15 cellular contexts compared by ENCODE assay signal in the genomic region with DNA sequence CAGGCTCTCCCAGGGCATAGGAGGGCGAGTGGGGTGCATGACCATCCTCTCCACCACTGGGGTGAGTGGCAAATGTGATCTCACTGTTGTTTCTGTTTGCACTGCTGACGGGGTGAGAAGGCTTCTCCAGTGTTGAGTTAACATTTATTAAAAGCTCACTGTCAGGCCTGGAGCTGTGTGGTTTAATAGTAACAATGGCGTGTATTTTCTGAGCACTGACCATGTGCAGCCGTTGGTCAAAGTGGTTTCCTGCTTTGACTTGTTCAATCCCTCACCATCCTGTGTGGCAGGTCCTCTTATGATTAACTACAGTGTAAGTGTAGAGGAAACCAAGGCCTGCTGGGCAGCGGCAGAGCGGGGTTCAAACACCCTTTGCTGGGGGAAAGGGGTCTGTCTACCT. TPM values are rescaled to one million over a fixed set of nuclear protein-coding genes. Genes with fewer than 3 reads are reported as not detected.
DNase-seq lines count a peak whose midpoint lies in the region; ATAC-seq, FAIRE-seq and TF ChIP-seq lines count a peak whose summit lies in the region.
"Had no signal": no experiment of that assay in that cellular context is flagged by ENCODE, and none has a peak within 500 bp of the region (broad histone marks: within the 10 kb centered on the region; RNA-seq: fewer than 3 reads in every experiment).

No MANE protein-coding gene starts in this region.

- H3K4me1 Mint-ChIP-seq in stimulated activated naive CD8-positive, alpha-beta T cell treated with anti-CD3 and anti-CD28 coated beads, Interleukin-15, Interleukin-2, amounts not matched to agents 100 ng/mL and 50 ng/mL, for 24 hours (ENCODE audit: low read depth): peaks cover 23% of the 10 kb centered on the region
- peaks cover 32% of the 10 kb centered on the region for H3K4me1 Mint-ChIP-seq in stimulated activated naive CD8-positive, alpha-beta T cell treated with anti-CD3 and anti-CD28 coated beads, Interleukin-15, amount 100 ng/mL, for 72 hours
- H3K4me1 Mint-ChIP-seq in stimulated activated effector memory CD8-positive, alpha-beta T cell treated with anti-CD3 and anti-CD28 coated beads, Interleukin-12 subunit alpha, Interleukin-12 subunit beta, amount 100 ng/mL, for 72 hours: peaks cover 20% of the 10 kb centered on the region

- no peak for FAIRE-seq in pancreas (lab: Jason Lieb, UNC)
- FAIRE-seq: endothelial cell of umbilical vein, HepG2 had no signal

- H3K9me3 Mint-ChIP-seq in stimulated activated naive CD8-positive, alpha-beta T cell treated with anti-CD3 and anti-CD28 coated beads, Interleukin-15, Interleukin-2, amounts not matched to agents 100 ng/mL and 50 ng/mL, for 24 hours: no peaks in the 10 kb centered on the region
- no peaks in the 10 kb centered on the region for H3K9me3 Mint-ChIP-seq in stimulated activated naive CD8-positive, alpha-beta T cell treated with anti-CD3 and anti-CD28 coated beads, Interleukin-15, amount 100 ng/mL, for 72 hours
- no peaks in the 10 kb centered on the region for H3K9me3 Mint-ChIP-seq in stimulated activated effector memory CD8-positive, alpha-beta T cell treated with anti-CD3 and anti-CD28 coated beads, Interleukin-12 subunit alpha, Interleukin-12 subunit beta, amount 100 ng/mL, for 72 hours
- H3K9me3 Mint-ChIP-seq: T-cell had no signal

- peaks cover 0 to 15% (median 7%) of the 10 kb centered on the region in 4 donors for H3K36me3 ChIP-seq in esophagus muscularis mucosa
- no peaks in the 10 kb centered on the region for H3K36me3 ChIP-seq in pancreas

- 79% methylated on average over 6 of the region's 6 CpGs for WGBS in esophagus muscularis mucosa
- WGBS in pancreas, 2 donors: 83 to 86% methylated on average over 6 of the region's 6 CpGs

- no peaks in the 10 kb centered on the region for H3K9me3 ChIP-seq in esophagus muscularis mucosa
- no peaks in the 10 kb centered on the region for H3K9me3 ChIP-seq in pancreas

- TF ChIP-seq CTCF in esophagus muscularis mucosa (IDR thresholded peaks at IDR 0.05) (no peak), pancreas (IDR thresholded peaks at IDR 0.05) (no peak)

- H3K27me3 Mint-ChIP-seq in stimulated activated naive CD8-positive, alpha-beta T cell treated with anti-CD3 and anti-CD28 coated beads, Interleukin-15, Interleukin-2, amounts not matched to agents 100 ng/mL and 50 ng/mL, for 24 hours: peaks cover 34% of the 10 kb centered on the region
- peaks cover 76% of the 10 kb centered on the region for H3K27me3 Mint-ChIP-seq in stimulated activated naive CD8-positive, alpha-beta T cell treated with anti-CD3 and anti-CD28 coated beads, Interleukin-15, amount 100 ng/mL, for 72 hours

- TF ChIP-seq EP300 in esophagus muscularis mucosa (IDR thresholded peaks at IDR 0.05): no peak

- H3K36me3 Mint-ChIP-seq in stimulated activated naive CD8-positive, alpha-beta T cell treated with anti-CD3 and anti-CD28 coated beads, Interleukin-15, Interleukin-2, amounts not matched to agents 100 ng/mL and 50 ng/mL, for 24 hours (ENCODE audit: low read depth): no peaks in the 10 kb centered on the region
- no peaks in the 10 kb centered on the region for H3K36me3 Mint-ChIP-seq in stimulated activated effector memory CD8-positive, alpha-beta T cell treated with anti-CD3 and anti-CD28 coated beads, Interleukin-12 subunit alpha, Interleukin-12 subunit beta, amount 100 ng/mL, for 72 hours
- H3K36me3 Mint-ChIP-seq: T-cell had no signal

- TF ChIP-seq POLR2A in esophagus muscularis mucosa (IDR thresholded peaks at IDR 0.05; ENCODE audit: low read depth): no peak

- intact Hi-C loops in esophagus muscularis mucosa (cut with DNase I) (loop anchor here (5.0 kb wide), 1 partner anchor 54 kb away; no protein-coding TSS in a partner anchor), pancreas (cut with DNase I) (no loop called here)

- H3K27me3 ChIP-seq in esophagus muscularis mucosa: peaks cover 0 to 7% (median 0%) of the 10 kb centered on the region in 4 donors
- H3K27me3 ChIP-seq in pancreas: no peaks in the 10 kb centered on the region

- H3K4me3 Mint-ChIP-seq in stimulated activated naive CD8-positive, alpha-beta T cell treated with anti-CD3 and anti-CD28 coated beads, Interleukin-15, Interleukin-2, amounts not matched to agents 100 ng/mL and 50 ng/mL, for 24 hours: no peak overlapping the region
- no peak overlapping the region for H3K4me3 Mint-ChIP-seq in stimulated activated naive CD8-positive, alpha-beta T cell treated with anti-CD3 and anti-CD28 coated beads, Interleukin-15, amount 100 ng/mL, for 72 hours
- H3K4me3 Mint-ChIP-seq in stimulated activated effector memory CD8-positive, alpha-beta T cell treated with anti-CD3 and anti-CD28 coated beads, Interleukin-12 subunit alpha, Interleukin-12 subunit beta, amount 100 ng/mL, for 72 hours: no peak overlapping the region
- H3K4me3 Mint-ChIP-seq: T-cell had no signal

- H3K4me1 ChIP-seq in esophagus muscularis mucosa: peaks cover 77 to 93% (median 83%) of the 10 kb centered on the region in 4 donors
- H3K4me1 ChIP-seq in pancreas: peaks cover 0 to 6% (median 0%) of the 10 kb centered on the region in 3 donors

- no peak for DNase-seq in stimulated activated naive CD8-positive, alpha-beta T cell treated with anti-CD3 and anti-CD28 coated beads, Interleukin-15, amount 100 ng/mL, for 72 hours
- DNase-seq in esophagus muscularis mucosa (ENCODE audit: extremely low spot score) (no peak), NCI-H1417 (lab: John Stamatoyannopoulos, UW) (no peak), mucosa of gallbladder (ENCODE audit: low spot score) (no peak), pancreas (no peak)
- no peak for DNase-seq in stimulated activated effector memory CD8-positive, alpha-beta T cell treated with anti-CD3 and anti-CD28 coated beads, Interleukin-12 subunit alpha, Interleukin-12 subunit beta, amount 100 ng/mL, for 72 hours (ENCODE audit: low spot score in 2 of 2)
- DNase-seq: amniotic stem cell, kidney glomerular epithelial cell, NCI-H2227 treated with DMSO at 0.1 percent for 48 hours had no signal

- peak overlapping the region; percentile 26 for H3K27ac Mint-ChIP-seq in stimulated activated naive CD8-positive, alpha-beta T cell treated with anti-CD3 and anti-CD28 coated beads, Interleukin-15, Interleukin-2, amounts not matched to agents 100 ng/mL and 50 ng/mL, for 24 hours
- no peak overlapping the region for H3K27ac Mint-ChIP-seq in stimulated activated naive CD8-positive, alpha-beta T cell treated with anti-CD3 and anti-CD28 coated beads, Interleukin-15, amount 100 ng/mL, for 72 hours
- no peak overlapping the region for H3K27ac Mint-ChIP-seq in stimulated activated effector memory CD8-positive, alpha-beta T cell treated with anti-CD3 and anti-CD28 coated beads, Interleukin-12 subunit alpha, Interleukin-12 subunit beta, amount 100 ng/mL, for 72 hours
- H3K27ac Mint-ChIP-seq: T-cell had no signal

- H3K4me3 ChIP-seq in esophagus muscularis mucosa: no peak overlapping the region
- no peak overlapping the region for H3K4me3 ChIP-seq in pancreas

- no peak for ATAC-seq in stimulated activated naive CD8-positive, alpha-beta T cell treated with anti-CD3 and anti-CD28 coated beads, Interleukin-15, amount 100 ng/mL, for 72 hours
- peak; percentile 39 for ATAC-seq in HG03108 (IDR thresholded peaks at IDR 0.05; ENCODE audit: unreplicated experiment)
- ATAC-seq in stimulated activated effector memory CD8-positive, alpha-beta T cell treated with anti-CD3 and anti-CD28 coated beads, Interleukin-12 subunit alpha, Interleukin-12 subunit beta, amount 100 ng/mL, for 72 hours: no peak
- no peak for ATAC-seq in pancreas
- ATAC-seq: HepG2, T-cell had no signal

- H3K27ac ChIP-seq in esophagus muscularis mucosa (replicated peaks in 1 of 4): peak overlapping the region; percentile 94 to 99 (median 97)
- no peak overlapping the region for H3K27ac ChIP-seq in pancreas

RNA-seq across cellular contexts. Expression of a gene that starts 4.4 kb away (rescaled TPM):
- total RNA-seq in esophagus muscularis mucosa (10 to 100 TPM; 77.7 to 81.8 (median 79.1) TPM), mucosa of gallbladder (8.7 TPM), pancreas (1 to 10 TPM; 2.7 to 8.6 (median 3.4) TPM)
- 10 to 100 TPM in 1 of 2 donors, 1 to 10 TPM in 1; 7.1 to 13.2 TPM for polyA plus RNA-seq in pancreas
- total RNA-seq: activated CD8-positive, alpha-beta memory T cell treated with anti-CD3 and anti-CD28 coated beads for 36 hours had no signal

Comparison
In these comparisons a context has a peak if more than half of its experiments do, and no peak if none do; other contexts are left out.
1. H3K27ac ChIP-seq: peak in esophagus muscularis mucosa (4 of 4); none in pancreas (0 of 4).